8 cellular contexts compared by ENCODE assay signal in genomic region chr12:46124848-46125619, GRCh38.
A peak's percentile ranks its signal among the peaks of the same experiment; 100 is the strongest.
DNase-seq lines count a peak whose midpoint lies in the region; ATAC-seq and TF ChIP-seq lines count a peak whose summit lies in the region.

No MANE protein-coding gene starts in this region.

- TF ChIP-seq CTCF in SK-N-SH (IDR thresholded peaks at IDR 0.05) = peak; percentile 84

- H3K27me3 ChIP-seq in SK-N-SH (ENCODE audit: insufficient read depth) (no peaks in the 10 kb centered on the region), right cardiac atrium (ENCODE audit: control insufficient read depth, insufficient read depth) (no peaks in the 10 kb centered on the region)

- WGBS in SK-N-SH (ENCODE audit: low lambda C conversion rate) = 20% methylated on average over 12 of the region's 12 CpGs
- 29% methylated on average over 7 of the region's 12 CpGs for WGBS in right cardiac atrium

- ATAC-seq in GM21447 (IDR thresholded peaks at IDR 0.05; ENCODE audit: unreplicated experiment) (peak; percentile 80), right cardiac atrium (peak; percentile 89 to 90), sciatic nerve (peak; percentile 96), HG03457 (IDR thresholded peaks at IDR 0.05; ENCODE audit: unreplicated experiment) (no peak)

- no peak for TF ChIP-seq EP300 in SK-N-SH (IDR thresholded peaks at IDR 0.05; ENCODE audit: borderline replicate concordance in 1 of 2, low read depth in 1 of 2, low read length in 1 of 2)

- H3K27ac ChIP-seq in SK-N-SH (ENCODE audit: low read depth in 2 of 2, low read length in 1 of 2) = peak overlapping the region in 1 of 2 experiments; percentile 41; a peak in 2 of 4 replicates
- H3K27ac ChIP-seq in right cardiac atrium (ENCODE audit: low read length) = no peak overlapping the region

- H3K9me3 ChIP-seq in SK-N-SH (no peaks in the 10 kb centered on the region), right cardiac atrium (ENCODE audit: control insufficient read depth, low read length) (no peaks in the 10 kb centered on the region)

- peak overlapping the region; percentile 10; the same call in 1 of the 2 replicates for H3K9ac ChIP-seq in SK-N-SH

- peak overlapping the region; percentile 40 for H3K4me2 ChIP-seq in SK-N-SH

- peaks cover 6% of the 10 kb centered on the region for H3F3A ChIP-seq in SK-N-SH (replicated peaks; ENCODE audit: insufficient read depth)

- H3K9me2 ChIP-seq in SK-N-SH = no peaks in the 10 kb centered on the region

- no peaks in the 10 kb centered on the region for H3K79me2 ChIP-seq in SK-N-SH (ENCODE audit: insufficient read depth)

- H3K36me3 ChIP-seq in SK-N-SH (replicated peaks in 1 of 2; ENCODE audit: control insufficient read depth in 1 of 2, insufficient read depth in 2 of 2, low read length in 1 of 2) = no peaks in the 10 kb centered on the region

- H2AFZ ChIP-seq in SK-N-SH (ENCODE audit: low read depth) = peak overlapping the region; percentile 87; the same call in 1 of the 2 replicates

- H4K20me1 ChIP-seq in SK-N-SH (ENCODE audit: insufficient read depth) = no peaks in the 10 kb centered on the region

- no peaks in the 10 kb centered on the region; a peak in 2 of 4 replicates for H3K4me1 ChIP-seq in SK-N-SH (ENCODE audit: control insufficient read depth in 1 of 2, insufficient read depth in 2 of 2, low read depth in 1 of 2, low read length in 1 of 2)
- no peaks in the 10 kb centered on the region for H3K4me1 ChIP-seq in right cardiac atrium (ENCODE audit: control insufficient read depth, insufficient read depth, low read length)

- POLR2A ChIA-PET in SK-N-SH (lab: Yijun Ruan, JAX) = no interaction called here

- DNase-seq in DMS53 treated with DMSO at 0.1 percent for 48 hours (lab: John Stamatoyannopoulos, UW; ENCODE audit: unreplicated experiment) (peak; percentile 96), LHCN-M2 (ENCODE audit: low read depth) (peak; percentile 93), SK-N-SH (peak; percentile 39), amniotic epithelial cell (ENCODE audit: low read depth) (peak; percentile 87), right cardiac atrium (peak in 1 of 3 donors; percentile 63), sciatic nerve (ENCODE audit: low spot score) (peak; percentile 65)

- intact Hi-C loops in right cardiac atrium (cut with DNase I) (loop anchor here in 1 of 4 donors (10.0 kb wide), 1 partner anchor 810 kb away; no protein-coding TSS in a partner anchor), sciatic nerve (cut with DNase I) (no loop called here)

- CTCF ChIA-PET in SK-N-SH (lab: Yijun Ruan, JAX) = interaction anchor here (0.5 to 5.6 kb wide), 60 partner anchors 9 to 896 kb away, joined by 3 to 33 read pairs (median 5); partner anchors contain the start of genes SCAF11 and SLC38A1

- H3K4me3 ChIP-seq in SK-N-SH (ENCODE audit: low read depth in 2 of 2, low read length in 1 of 2) (peak overlapping the region; percentile 9 to 41; a peak in 3 of 4 replicates), right cardiac atrium (ENCODE audit: low read length) (no peak overlapping the region)

- peak; percentile 75 for TF ChIP-seq RAD21 in SK-N-SH (IDR thresholded peaks at IDR 0.05; ENCODE audit: low read length)

TF ChIP-seq in SK-N-SH, 30 proteins besides CTCF, POLR2A, EP300 and RAD21:
- TF ChIP-seq CHD2 (IDR thresholded peaks at IDR 0.05; ENCODE audit: low read length, partially characterized antibody) (no peak), RFX5 (IDR thresholded peaks at IDR 0.05; ENCODE audit: low read length) (no peak), SMC3 (IDR thresholded peaks at IDR 0.05; ENCODE audit: low read depth, low read length) (peak; percentile 57), SIN3A (IDR thresholded peaks at IDR 0.05; ENCODE audit: borderline replicate concordance, low read depth, low read length) (0 out of 2 replicates have a peak, but pooled peaks have one; percentile 37), PBX3 (IDR thresholded peaks at IDR 0.05) (no peak)
